ENCODE assay signal across 8 cellular contexts in genomic region chr19:1507192-1507660, GRCh38. TPM values are rescaled to one million over a fixed set of nuclear protein-coding genes. Genes with fewer than 3 reads are reported as not detected.
DNase-seq lines count a peak whose midpoint lies in the region; ATAC-seq and TF ChIP-seq lines count a peak whose summit lies in the region.
"Had no signal": no experiment of that assay in that cellular context is flagged by ENCODE, and none has a peak within 500 bp of the region (broad histone marks: within the 10 kb centered on the region; RNA-seq: fewer than 3 reads in every experiment).

No MANE protein-coding gene starts in this region.

- peaks cover 24% of the 10 kb centered on the region for H3K4me1 ChIP-seq in CD4-positive, CD25-positive, alpha-beta regulatory T cell (ENCODE audit: control insufficient read depth, insufficient read depth, low read length, poor library complexity, severe bottlenecking)
- peaks cover 0 to 13% of the 10 kb centered on the region in 2 donors for H3K4me1 ChIP-seq in ascending aorta

- H3K27me3 ChIP-seq in CD4-positive, CD25-positive, alpha-beta regulatory T cell (ENCODE audit: control insufficient read depth, insufficient read depth, low read length) = no peaks in the 10 kb centered on the region
- peaks cover 13% of the 10 kb centered on the region for H3K27me3 ChIP-seq in ascending aorta

- no peaks in the 10 kb centered on the region for H3K36me3 ChIP-seq in CD4-positive, CD25-positive, alpha-beta regulatory T cell (ENCODE audit: control insufficient read depth, insufficient read depth, low read length)
- H3K36me3 ChIP-seq in ascending aorta = no peaks in the 10 kb centered on the region

- peak overlapping the region in 2 of 3 donors; percentile 92 to 97 for H3K27ac Mint-ChIP-seq in CD4-positive, CD25-positive, alpha-beta regulatory T cell
- peak overlapping the region; percentile 82 to 98 (median 94) for H3K27ac Mint-ChIP-seq in naive B cell

- peaks cover 24% of the 10 kb centered on the region for H3K27me3 Mint-ChIP-seq in CD4-positive, CD25-positive, alpha-beta regulatory T cell
- peaks cover 31 to 89% (median 47%) of the 10 kb centered on the region in 3 donors for H3K27me3 Mint-ChIP-seq in naive B cell

- intact Hi-C loops in ascending aorta (cut with DNase I) = loop anchor here (1.0 kb wide), 1 partner anchor 17 kb away; the partner anchor contains the start of gene PCSK4

- no peak for TF ChIP-seq CTCF in ascending aorta (IDR thresholded peaks at IDR 0.05)

- no peak for DNase-seq in CD4-positive, CD25-positive, alpha-beta regulatory T cell
- no peak for DNase-seq in ascending aorta (ENCODE audit: low spot score in 2 of 2)
- DNase-seq in naive B cell = no peak
- DNase-seq in NCI-H2029 treated with DMSO at 0.1 percent for 48 hours (lab: John Stamatoyannopoulos, UW) = no peak
- DNase-seq in OCI-M2 (lab: John Stamatoyannopoulos, UW; ENCODE audit: unreplicated experiment) = no peak
- DNase-seq in GM19238 (ENCODE audit: insufficient read length, low spot score) = no peak

- peaks cover 0 to 5% (median 0%) of the 10 kb centered on the region in 7 donors for H3K9me3 Mint-ChIP-seq in CD4-positive, CD25-positive, alpha-beta regulatory T cell
- peaks cover 0 to 18% (median 9%) of the 10 kb centered on the region in 7 donors for H3K9me3 Mint-ChIP-seq in naive B cell

- no peaks in the 10 kb centered on the region for H3K36me3 Mint-ChIP-seq in CD4-positive, CD25-positive, alpha-beta regulatory T cell
- peaks cover 0 to 7% of the 10 kb centered on the region in 2 donors for H3K36me3 Mint-ChIP-seq in naive B cell

- no peaks in the 10 kb centered on the region for H3K9me3 ChIP-seq in CD4-positive, CD25-positive, alpha-beta regulatory T cell (ENCODE audit: control insufficient read depth in 2 of 2, low read length in 2 of 2)
- no peaks in the 10 kb centered on the region for H3K9me3 ChIP-seq in ascending aorta

- peak overlapping the region; percentile 70 for H3K27ac ChIP-seq in CD4-positive, CD25-positive, alpha-beta regulatory T cell (ENCODE audit: insufficient read depth, low read length, poor library complexity, severe bottlenecking)
- H3K27ac ChIP-seq in ascending aorta = peak overlapping the region; percentile 83 to 96

- peaks cover 0 to 34% (median 10%) of the 10 kb centered on the region in 4 donors for H3K4me1 Mint-ChIP-seq in CD4-positive, CD25-positive, alpha-beta regulatory T cell
- H3K4me1 Mint-ChIP-seq in naive B cell = peaks cover 10 to 22% (median 16%) of the 10 kb centered on the region in 3 donors

- peak overlapping the region in 2 of 4 donors; percentile 87 to 88 for H3K4me3 Mint-ChIP-seq in CD4-positive, CD25-positive, alpha-beta regulatory T cell
- peak overlapping the region in 6 of 8 donors; percentile 66 to 91 (median 82) for H3K4me3 Mint-ChIP-seq in naive B cell

- no peak for ATAC-seq in CD4-positive, CD25-positive, alpha-beta regulatory T cell (ENCODE audit: low read depth in 2 of 2)
- ATAC-seq in naive B cell (ENCODE audit: low read depth in 2 of 2) = no peak

- H3K4me3 ChIP-seq in CD4-positive, CD25-positive, alpha-beta regulatory T cell (ENCODE audit: low read depth, low read length) = no peak overlapping the region
- H3K4me3 ChIP-seq in ascending aorta = peak overlapping the region in 1 of 2 donors; percentile 66

RNA-seq across cellular contexts. Expression of gene ADAMTSL5, which starts 5.6 kb away (rescaled TPM):
- total RNA-seq in CD4-positive, CD25-positive, alpha-beta regulatory T cell = 2.1 TPM
- polyA plus RNA-seq in CD4-positive, CD25-positive, alpha-beta regulatory T cell = 1 to 10 TPM in 2 of 4 donors, under 1 TPM in 2; 0.29 to 3.3 (median 1.8) TPM
- 0.43 TPM for total RNA-seq in ascending aorta
- not detected for polyA plus RNA-seq in naive B cell (ENCODE audit: low read depth in 6 of 6)
- total RNA-seq: cerebellum, neural crest cell had no signal

RNA-seq across cellular contexts. Expression of gene REEP6, which starts 16.2 kb away (rescaled TPM):
- 1.3 TPM for total RNA-seq in CD4-positive, CD25-positive, alpha-beta regulatory T cell
- polyA plus RNA-seq in CD4-positive, CD25-positive, alpha-beta regulatory T cell = 1 to 10 TPM; 1.5 to 3.3 (median 2.6) TPM
- 3.2 TPM for total RNA-seq in ascending aorta
- 1 to 10 TPM in 2 of 6 donors, under 1 TPM in 4; 0.72 to 1.4 (median 0.90) TPM for polyA plus RNA-seq in naive B cell (ENCODE audit: low read depth in 6 of 6)

RNA-seq across cellular contexts. Expression of gene PLK5, which starts 16.7 kb away (rescaled TPM):
- total RNA-seq in CD4-positive, CD25-positive, alpha-beta regulatory T cell = not detected
- polyA plus RNA-seq in CD4-positive, CD25-positive, alpha-beta regulatory T cell = not detected
- total RNA-seq in ascending aorta = not detected
- not detected for polyA plus RNA-seq in naive B cell (ENCODE audit: low read depth in 6 of 6)
- total RNA-seq: neural crest cell had no signal

RNA-seq across cellular contexts. Expression of gene PCSK4, which starts 17.1 kb away (rescaled TPM):
- 1.3 TPM for total RNA-seq in CD4-positive, CD25-positive, alpha-beta regulatory T cell
- 1 to 10 TPM in 1 of 4 donors, under 1 TPM in 2, not detected in 1; 0.08 to 1.3 (median 0.29) TPM for polyA plus RNA-seq in CD4-positive, CD25-positive, alpha-beta regulatory T cell
- total RNA-seq in ascending aorta = 1.5 TPM
- polyA plus RNA-seq in naive B cell (ENCODE audit: low read depth in 6 of 6) = under 1 TPM in 1 of 6 donors, not detected in 5; 0.09 TPM

RNA-seq across cellular contexts. Expression of gene C19orf25, which starts 28.2 kb away (rescaled TPM):
- total RNA-seq in CD4-positive, CD25-positive, alpha-beta regulatory T cell = 33.4 TPM
- polyA plus RNA-seq in CD4-positive, CD25-positive, alpha-beta regulatory T cell = 10 to 100 TPM; 42.2 to 64.0 (median 54.0) TPM
- total RNA-seq in ascending aorta = 32.7 TPM
- polyA plus RNA-seq in naive B cell (ENCODE audit: low read depth in 6 of 6) = 10 to 100 TPM; 39.0 to 78.2 (median 46.9) TPM
